In genomic region chr1:112390775-112391602, GRCh38 we compare ENCODE assay signal across 8 cellular contexts. TPM values are rescaled to one million over a fixed set of nuclear protein-coding genes. Genes with fewer than 3 reads are reported as not detected.
DNase-seq lines count a peak whose midpoint lies in the region; ATAC-seq and TF ChIP-seq lines count a peak whose summit lies in the region.

No MANE protein-coding gene starts in this region.

- peak overlapping the region; percentile 33 for H3K9ac ChIP-seq in Loucy (ENCODE audit: low read depth, low read length, poor library complexity, severe bottlenecking)
- peak overlapping the region; percentile 35 for H3K9ac ChIP-seq in neural cell (ENCODE audit: low read length)

- peak overlapping the region; percentile 74 for H3K4me3 ChIP-seq in Loucy (ENCODE audit: low read length, poor library complexity, severe bottlenecking)
- H3K4me3 ChIP-seq in fibroblast of the aortic adventitia (ENCODE audit: low read depth, low read length): peak overlapping the region; percentile 61
- peak overlapping the region; percentile 57 for H3K4me3 ChIP-seq in neural cell (ENCODE audit: low read length)

- H3F3A ChIP-seq in Loucy (ENCODE audit: low read depth): no peaks in the 10 kb centered on the region
- H3F3A ChIP-seq in neural cell (ENCODE audit: insufficient read depth, low read length, poor library complexity, severe bottlenecking): no peaks in the 10 kb centered on the region

- no peaks in the 10 kb centered on the region for H3K9me3 Mint-ChIP-seq in stimulated activated naive CD8-positive, alpha-beta T cell treated with anti-CD3 and anti-CD28 coated beads, Interleukin-15, Interleukin-2, amounts not matched to agents 100 ng/mL and 50 ng/mL, for 24 hours

- no peaks in the 10 kb centered on the region for H3K36me3 ChIP-seq in Loucy (ENCODE audit: insufficient read depth, low read length)
- H3K36me3 ChIP-seq in neural cell (ENCODE audit: insufficient read depth, low read length): no peaks in the 10 kb centered on the region

- H3K27ac Mint-ChIP-seq in stimulated activated naive CD8-positive, alpha-beta T cell treated with anti-CD3 and anti-CD28 coated beads, Interleukin-15, Interleukin-2, amounts not matched to agents 100 ng/mL and 50 ng/mL, for 24 hours: peak overlapping the region; percentile 18

- H3K9me3 ChIP-seq in Loucy (ENCODE audit: insufficient read depth, low read depth, low read length) (no peaks in the 10 kb centered on the region), neural cell (ENCODE audit: low read length) (no peaks in the 10 kb centered on the region)

- H3K36me3 Mint-ChIP-seq in stimulated activated naive CD8-positive, alpha-beta T cell treated with anti-CD3 and anti-CD28 coated beads, Interleukin-15, Interleukin-2, amounts not matched to agents 100 ng/mL and 50 ng/mL, for 24 hours (ENCODE audit: low read depth): no peaks in the 10 kb centered on the region

- peaks cover 19% of the 10 kb centered on the region for H3K4me1 ChIP-seq in Loucy (ENCODE audit: insufficient read depth, low read length, poor library complexity, severe bottlenecking)

- peaks cover 38% of the 10 kb centered on the region for H3K4me1 Mint-ChIP-seq in stimulated activated naive CD8-positive, alpha-beta T cell treated with anti-CD3 and anti-CD28 coated beads, Interleukin-15, Interleukin-2, amounts not matched to agents 100 ng/mL and 50 ng/mL, for 24 hours (ENCODE audit: low read depth)

- H2AFZ ChIP-seq in Loucy (ENCODE audit: low read length) (peak overlapping the region; percentile 99), neural cell (ENCODE audit: low read depth, low read length) (no peak overlapping the region)

- H3K4me3 Mint-ChIP-seq in stimulated activated naive CD8-positive, alpha-beta T cell treated with anti-CD3 and anti-CD28 coated beads, Interleukin-15, Interleukin-2, amounts not matched to agents 100 ng/mL and 50 ng/mL, for 24 hours: peak overlapping the region; percentile 63

- H3K4me2 ChIP-seq in Loucy (ENCODE audit: low read depth, low read length, poor library complexity, severe bottlenecking) (peak overlapping the region; percentile 84), neural cell (ENCODE audit: low read length) (no peak overlapping the region)

- no peaks in the 10 kb centered on the region for H3K79me2 ChIP-seq in Loucy (ENCODE audit: insufficient read depth, low read length)
- H3K79me2 ChIP-seq in neural cell (replicated peaks; ENCODE audit: insufficient read depth, low read length): peaks cover 3% of the 10 kb centered on the region

- H3K27me3 Mint-ChIP-seq in stimulated activated naive CD8-positive, alpha-beta T cell treated with anti-CD3 and anti-CD28 coated beads, Interleukin-15, Interleukin-2, amounts not matched to agents 100 ng/mL and 50 ng/mL, for 24 hours: peaks cover 41% of the 10 kb centered on the region

- peak; percentile 92 for TF ChIP-seq CTCF in Loucy (conservative IDR thresholded peaks at IDR 0.05; ENCODE audit: low read length)
- TF ChIP-seq CTCF in RWPE1 (conservative IDR thresholded peaks at IDR 0.05; ENCODE audit: low read depth): peak; percentile 93
- peak; percentile 86 for TF ChIP-seq CTCF in fibroblast of the aortic adventitia (IDR thresholded peaks at IDR 0.05; ENCODE audit: insufficient read depth, low read length)
- peak; percentile 93 for TF ChIP-seq CTCF in neural cell (IDR thresholded peaks at IDR 0.05; ENCODE audit: poor library complexity, severe bottlenecking)

- H3K27ac ChIP-seq in RWPE1: peak overlapping the region; percentile 74
- no peak overlapping the region for H3K27ac ChIP-seq in neural cell (ENCODE audit: low read length)

- CTCF ChIA-PET in RWPE1 (lab: Yijun Ruan, JAX): interaction anchor here (0.6 to 2.5 kb wide), 13 partner anchors 24 to 330 kb away, joined by 3 to 27 read pairs (median 4); partner anchors contain the start of genes CAPZA1 and ST7L

- no peaks in the 10 kb centered on the region for H3K27me3 ChIP-seq in Loucy (ENCODE audit: insufficient read depth, low read length, poor library complexity, severe bottlenecking)
- H3K27me3 ChIP-seq in neural cell (ENCODE audit: insufficient read depth, low read depth, low read length): no peaks in the 10 kb centered on the region

- no peaks in the 10 kb centered on the region for H4K20me1 ChIP-seq in Loucy (ENCODE audit: insufficient read depth, low read length, poor library complexity, severe bottlenecking)
- no peaks in the 10 kb centered on the region for H4K20me1 ChIP-seq in neural cell (ENCODE audit: insufficient read depth)

- DNase-seq in DMS153 (lab: John Stamatoyannopoulos, UW): peak; percentile 86
- DNase-seq in RWPE1 (ENCODE audit: low spot score): peak; percentile 84
- peak; percentile 61 for DNase-seq in activated T-helper 9 cell treated with anti-CD3 and anti-CD28 coated beads, Interleukin-2, amount 50 U/mL, for 16 hours (ENCODE audit: low read depth)
- peak; percentile 96 for DNase-seq in fibroblast of the aortic adventitia (ENCODE audit: low read depth)

- POLR2A ChIA-PET in RWPE1 (lab: Yijun Ruan, JAX; ENCODE audit: low non-redundant PET): no interaction called here

- no peaks in the 10 kb centered on the region for H3K9me2 ChIP-seq in Loucy (replicated peaks; ENCODE audit: low read depth, low read length)
- no peaks in the 10 kb centered on the region for H3K9me2 ChIP-seq in neural cell (ENCODE audit: insufficient read depth, low read length)

- TF ChIP-seq RAD21 in neural cell (conservative IDR thresholded peaks at IDR 0.05): peak; percentile 93

- peak; percentile 60 for ATAC-seq in GM21825 (IDR thresholded peaks at IDR 0.05; ENCODE audit: unreplicated experiment)

- TF ChIP-seq EP300 in neural cell (conservative IDR thresholded peaks at IDR 0.05; ENCODE audit: poor library complexity, severe bottlenecking): no peak

TF ChIP-seq in neural cell, 6 proteins besides CTCF, POLR2A, EP300 and RAD21:
- TF ChIP-seq POLR2AphosphoS5 (IDR thresholded peaks at IDR 0.05) (no peak), TAF1 (IDR thresholded peaks at IDR 0.05; ENCODE audit: low read depth) (no peak), REST (IDR thresholded peaks at IDR 0.05; ENCODE audit: borderline replicate concordance) (no peak), MXI1 (conservative IDR thresholded peaks at IDR 0.05; ENCODE audit: poor library complexity, severe bottlenecking) (no peak), SMC3 (conservative IDR thresholded peaks at IDR 0.05; ENCODE audit: poor library complexity) (peak; percentile 84), EZH2 (IDR thresholded peaks at IDR 0.05; ENCODE audit: borderline replicate concordance, insufficient read depth, low read length, poor library complexity, severe bottlenecking) (no peak)

RNA-seq across cellular contexts. Expression of gene CTTNBP2NL, which starts 5.0 kb away (rescaled TPM):
- 24.4 and 27.0 TPM in 2 replicates for total RNA-seq in fibroblast of the aortic adventitia (ENCODE audit: low replicate concordance)
- 11.8 and 12.5 TPM in 2 replicates for polyA plus RNA-seq in neural cell
- polyA minus RNA-seq in neural cell: 57.5 and 69.9 TPM in 2 replicates
